ENCODE assay signal across 18 cellular contexts in the genomic region with DNA sequence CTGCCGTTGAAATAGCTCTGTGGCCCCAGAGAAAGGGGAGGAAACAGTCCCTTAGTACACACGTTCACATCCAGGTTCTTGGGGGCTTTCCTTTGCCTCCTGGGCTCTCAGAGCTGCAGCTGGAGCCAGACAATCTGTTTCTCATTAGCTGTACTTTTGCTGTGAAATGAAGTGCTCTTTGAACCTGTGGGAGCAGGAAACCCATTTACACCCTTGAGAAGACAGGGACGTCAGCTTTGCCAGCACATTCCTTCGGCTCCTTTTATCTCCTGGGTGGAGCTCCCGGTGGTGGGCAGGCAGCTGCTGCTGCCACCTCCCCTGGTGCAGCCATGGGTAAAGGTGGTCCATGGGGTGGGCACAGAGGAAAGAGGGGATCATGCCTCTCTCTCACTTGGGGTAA.
DNase-seq lines count a peak whose midpoint lies in the region; ATAC-seq, FAIRE-seq and TF ChIP-seq lines count a peak whose summit lies in the region.
"Had no signal": no experiment of that assay in that cellular context is flagged by ENCODE, and none has a peak within 500 bp of the region (broad histone marks: within the 10 kb centered on the region; RNA-seq: fewer than 3 reads in every experiment).

No MANE protein-coding gene starts in this region.

- H3K27me3 Mint-ChIP-seq in astrocyte (ENCODE audit: low read depth, unreplicated experiment) (no peaks in the 10 kb centered on the region), T-helper 17 cell (peaks cover 13% of the 10 kb centered on the region)

- H2AFZ ChIP-seq in SK-N-SH (ENCODE audit: low read depth) (no peak overlapping the region), astrocyte (ENCODE audit: low read depth, low read length) (no peak overlapping the region)

- H3K9ac ChIP-seq in SK-N-SH: no peak overlapping the region
- no peak overlapping the region for H3K9ac ChIP-seq in astrocyte (ENCODE audit: low read length)

- peak; percentile 37 for DNase-seq in SK-N-SH
- DNase-seq in astrocyte (ENCODE audit: low read depth): peak; percentile 80
- DNase-seq in iris pigment epithelial cell (ENCODE audit: low read depth): peak; percentile 67
- DNase-seq in testis: peak; percentile 59
- no peak for DNase-seq in mesenteric fat pad (ENCODE audit: low spot score)
- DNase-seq in activated gamma-delta T cell (lab: John Stamatoyannopoulos, UW): no peak
- no peak for DNase-seq in T-helper 17 cell
- DNase-seq: effector memory CD8-positive, alpha-beta T cell; H9; Karpas-422; naive thymus-derived CD8-positive, alpha-beta T cell; NCI-H146; NCI-H774; Peyer's patch; sigmoid colon; stimulated activated naive B cell treated with anti-CD40 and anti-IgM and Interleukin-4, amounts not matched to agents 10 μg/mL and 1 μg/mL and 100 μg/mL, for 72 hours had no signal

- ATAC-seq in SK-N-SH treated with all-trans-retinoic acid at 6 μM for 48 hours: no peak
- ATAC-seq in T-helper 17 cell: no peak
- ATAC-seq: A549; effector memory CD8-positive, alpha-beta T cell; stimulated activated naive B cell treated with anti-CD40 and anti-IgM and Interleukin-4, amounts not matched to agents 10 μg/mL and 1 μg/mL and 100 μg/mL, for 72 hours had no signal

- H3K4me3 ChIP-seq in SK-N-SH (ENCODE audit: low read depth in 2 of 2, low read length in 1 of 2): no peak overlapping the region
- H3K4me3 ChIP-seq in astrocyte (ENCODE audit: insufficient read depth, low read depth, low read length): no peak overlapping the region
- no peak overlapping the region for H3K4me3 ChIP-seq in testis
- H3K4me3 ChIP-seq: A549, Peyer's patch, sigmoid colon had no signal

- no peaks in the 10 kb centered on the region for H3F3A ChIP-seq in SK-N-SH (replicated peaks; ENCODE audit: insufficient read depth)

- CTCF ChIA-PET in SK-N-SH (lab: Yijun Ruan, JAX): interaction anchor here (1.0 to 1.8 kb wide), 3 partner anchors 75 to 280 kb away, joined by 3 to 7 read pairs (median 4); no protein-coding TSS in a partner anchor

- H3K27me3 ChIP-seq in SK-N-SH (ENCODE audit: insufficient read depth): no peaks in the 10 kb centered on the region
- H3K27me3 ChIP-seq in astrocyte (ENCODE audit: insufficient read depth, low read length): no peaks in the 10 kb centered on the region
- H3K27me3 ChIP-seq in testis: no peaks in the 10 kb centered on the region
- H3K27me3 ChIP-seq: Peyer's patch, sigmoid colon had no signal

- intact Hi-C loops in testis (cut with DNase I; ENCODE audit: low total_unique reads): no loop called here

- POLR2A ChIA-PET in SK-N-SH (lab: Yijun Ruan, JAX): no interaction called here

- no peak for TF ChIP-seq POLR2A in testis (IDR thresholded peaks at IDR 0.05)

- WGBS in SK-N-SH (ENCODE audit: low lambda C conversion rate): 0% methylated on average over 2 of the region's 5 CpGs
- WGBS in testis, 2 donors: 19 to 28% methylated on average over 5 of the region's 5 CpGs

- H3K36me3 ChIP-seq in SK-N-SH (replicated peaks in 1 of 2; ENCODE audit: control insufficient read depth in 1 of 2, insufficient read depth in 2 of 2, low read length in 1 of 2) (no peaks in the 10 kb centered on the region), astrocyte (ENCODE audit: insufficient read depth, low read length) (no peaks in the 10 kb centered on the region), testis (ENCODE audit: low read depth, missing control alignments) (no peaks in the 10 kb centered on the region)
- H3K36me3 ChIP-seq: Peyer's patch, sigmoid colon had no signal

- peaks cover 8 to 9% of the 10 kb centered on the region in 2 experiments; a peak in 2 of 4 replicates for H3K4me1 ChIP-seq in SK-N-SH (ENCODE audit: control insufficient read depth in 1 of 2, insufficient read depth in 2 of 2, low read depth in 1 of 2, low read length in 1 of 2)
- H3K4me1 ChIP-seq in astrocyte (ENCODE audit: insufficient read depth, low read length): peaks cover 18% of the 10 kb centered on the region
- H3K4me1 ChIP-seq in testis: peaks cover 11% of the 10 kb centered on the region
- H3K4me1 ChIP-seq: A549 had no signal

- H3K4me3 Mint-ChIP-seq in astrocyte (ENCODE audit: unreplicated experiment) (no peak overlapping the region), T-helper 17 cell (no peak overlapping the region)
- H3K4me3 Mint-ChIP-seq: effector memory CD8-positive, alpha-beta T cell; H9; stimulated activated naive B cell treated with anti-CD40 and anti-IgM and Interleukin-4, amounts not matched to agents 10 μg/mL and 1 μg/mL and 100 μg/mL, for 72 hours had no signal

- no peak overlapping the region for H3K27ac Mint-ChIP-seq in astrocyte (ENCODE audit: unreplicated experiment)
- no peak overlapping the region for H3K27ac Mint-ChIP-seq in T-helper 17 cell
- H3K27ac Mint-ChIP-seq: stimulated activated naive B cell treated with anti-CD40 and anti-IgM and Interleukin-4, amounts not matched to agents 10 μg/mL and 1 μg/mL and 100 μg/mL, for 72 hours had no signal

- no peaks in the 10 kb centered on the region for H3K36me3 Mint-ChIP-seq in astrocyte (ENCODE audit: low read depth, unreplicated experiment)
- no peaks in the 10 kb centered on the region for H3K36me3 Mint-ChIP-seq in T-helper 17 cell (ENCODE audit: low read depth)
- H3K36me3 Mint-ChIP-seq: naive thymus-derived CD8-positive, alpha-beta T cell had no signal

- H3K9me3 Mint-ChIP-seq in astrocyte (ENCODE audit: unreplicated experiment): peaks cover 13% of the 10 kb centered on the region
- H3K9me3 Mint-ChIP-seq: effector memory CD8-positive, alpha-beta T cell; H9; naive thymus-derived CD8-positive, alpha-beta T cell had no signal

- no peaks in the 10 kb centered on the region for H3K9me2 ChIP-seq in SK-N-SH

- no peak overlapping the region for H3K4me2 ChIP-seq in SK-N-SH
- no peak overlapping the region for H3K4me2 ChIP-seq in astrocyte (ENCODE audit: low read length)
- H3K4me2 ChIP-seq: A549 had no signal

- no peaks in the 10 kb centered on the region for H4K20me1 ChIP-seq in SK-N-SH (ENCODE audit: insufficient read depth)
- no peaks in the 10 kb centered on the region for H4K20me1 ChIP-seq in astrocyte (ENCODE audit: insufficient read depth, low read length)

- TF ChIP-seq CTCF in SK-N-SH (IDR thresholded peaks at IDR 0.05): no peak
- TF ChIP-seq CTCF in astrocyte (IDR thresholded peaks at IDR 0.05; ENCODE audit: insufficient read depth, low read depth, low read length): no peak
- TF ChIP-seq CTCF in testis (IDR thresholded peaks at IDR 0.05): no peak

- H3K9me3 ChIP-seq in SK-N-SH (no peaks in the 10 kb centered on the region), astrocyte (ENCODE audit: insufficient read depth, low read depth, low read length) (no peaks in the 10 kb centered on the region), testis (no peaks in the 10 kb centered on the region), T-helper 17 cell (ENCODE audit: control insufficient read depth, low read length, poor library complexity, severe bottlenecking) (no peaks in the 10 kb centered on the region)
- H3K9me3 ChIP-seq: A549, Peyer's patch, sigmoid colon had no signal

- no peak for FAIRE-seq in astrocyte (lab: Jason Lieb, UNC)
- FAIRE-seq: A549 had no signal

- no peak for TF ChIP-seq RAD21 in SK-N-SH (IDR thresholded peaks at IDR 0.05; ENCODE audit: low read length)

- H3K27ac ChIP-seq in SK-N-SH (ENCODE audit: low read depth in 2 of 2, low read length in 1 of 2) (no peak overlapping the region), astrocyte (ENCODE audit: low read depth, low read length) (no peak overlapping the region), testis (no peak overlapping the region)
- H3K27ac ChIP-seq: A549, Peyer's patch had no signal

- H3K79me2 ChIP-seq in SK-N-SH (ENCODE audit: insufficient read depth) (no peaks in the 10 kb centered on the region), astrocyte (ENCODE audit: insufficient read depth, low read length) (no peaks in the 10 kb centered on the region)

- peaks cover 19% of the 10 kb centered on the region for H3K4me1 Mint-ChIP-seq in astrocyte (ENCODE audit: low read depth, unreplicated experiment)
- H3K4me1 Mint-ChIP-seq in T-helper 17 cell: peaks cover 29% of the 10 kb centered on the region

- TF ChIP-seq EP300 in SK-N-SH (IDR thresholded peaks at IDR 0.05; ENCODE audit: borderline replicate concordance in 1 of 2, low read depth in 1 of 2, low read length in 1 of 2): no peak

TF ChIP-seq in SK-N-SH, 30 proteins besides CTCF, POLR2A, EP300 and RAD21:
- TF ChIP-seq TAF1 (IDR thresholded peaks at IDR 0.05; ENCODE audit: borderline replicate concordance, low read depth, low read length) (no peak), TCF12 (IDR thresholded peaks at IDR 0.05) (peak; percentile 36; the same call in 1 of the 2 replicates)

TF ChIP-seq in SK-N-SH treated with all-trans-retinoic acid at 6 μM for 48 hours, 23 proteins besides CTCF, POLR2A, EP300 and RAD21 (continues in another document):
- no peak for TF ChIP-seq TOX (CRISPR knock-in tag; IDR thresholded peaks at IDR 0.05; ENCODE audit: borderline replicate concordance)
- TF ChIP-seq OSR1 (CRISPR knock-in tag; IDR thresholded peaks at IDR 0.05): no peak
- TF ChIP-seq ARNTL (CRISPR knock-in tag; IDR thresholded peaks at IDR 0.05; ENCODE audit: borderline replicate concordance, low read depth): no peak
- TF ChIP-seq ZNF70 (CRISPR knock-in tag; IDR thresholded peaks at IDR 0.05): no peak
- TF ChIP-seq, protein P1, sequence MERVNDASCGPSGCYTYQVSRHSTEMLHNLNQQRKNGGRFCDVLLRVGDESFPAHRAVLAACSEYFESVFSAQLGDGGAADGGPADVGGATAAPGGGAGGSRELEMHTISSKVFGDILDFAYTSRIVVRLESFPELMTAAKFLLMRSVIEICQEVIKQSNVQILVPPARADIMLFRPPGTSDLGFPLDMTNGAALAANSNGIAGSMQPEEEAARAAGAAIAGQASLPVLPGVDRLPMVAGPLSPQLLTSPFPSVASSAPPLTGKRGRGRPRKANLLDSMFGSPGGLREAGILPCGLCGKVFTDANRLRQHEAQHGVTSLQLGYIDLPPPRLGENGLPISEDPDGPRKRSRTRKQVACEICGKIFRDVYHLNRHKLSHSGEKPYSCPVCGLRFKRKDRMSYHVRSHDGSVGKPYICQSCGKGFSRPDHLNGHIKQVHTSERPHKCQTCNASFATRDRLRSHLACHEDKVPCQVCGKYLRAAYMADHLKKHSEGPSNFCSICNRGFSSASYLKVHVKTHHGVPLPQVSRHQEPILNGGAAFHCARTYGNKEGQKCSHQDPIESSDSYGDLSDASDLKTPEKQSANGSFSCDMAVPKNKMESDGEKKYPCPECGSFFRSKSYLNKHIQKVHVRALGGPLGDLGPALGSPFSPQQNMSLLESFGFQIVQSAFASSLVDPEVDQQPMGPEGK (CRISPR knock-in tag; IDR thresholded peaks at IDR 0.05; ENCODE audit: borderline replicate concordance): no peak
- no peak for TF ChIP-seq RARB (CRISPR knock-in tag; IDR thresholded peaks at IDR 0.05)
- no peak for TF ChIP-seq ESRRG (CRISPR knock-in tag; IDR thresholded peaks at IDR 0.05)
- no peak for TF ChIP-seq ZFP30 (CRISPR knock-in tag; IDR thresholded peaks at IDR 0.05)
- TF ChIP-seq BACH2 (CRISPR knock-in tag; IDR thresholded peaks at IDR 0.05; ENCODE audit: borderline replicate concordance): no peak

Comparison
In these comparisons a context has a peak if more than half of its experiments do, and no peak if none do; other contexts are left out.
1. DNase-seq: peak in SK-N-SH (single experiment), astrocyte (single experiment), iris pigment epithelial cell (single experiment) and testis (single experiment); none in mesenteric fat pad (single experiment), activated gamma-delta T cell (single experiment) and T-helper 17 cell (0 of 3).